In the genomic region with DNA sequence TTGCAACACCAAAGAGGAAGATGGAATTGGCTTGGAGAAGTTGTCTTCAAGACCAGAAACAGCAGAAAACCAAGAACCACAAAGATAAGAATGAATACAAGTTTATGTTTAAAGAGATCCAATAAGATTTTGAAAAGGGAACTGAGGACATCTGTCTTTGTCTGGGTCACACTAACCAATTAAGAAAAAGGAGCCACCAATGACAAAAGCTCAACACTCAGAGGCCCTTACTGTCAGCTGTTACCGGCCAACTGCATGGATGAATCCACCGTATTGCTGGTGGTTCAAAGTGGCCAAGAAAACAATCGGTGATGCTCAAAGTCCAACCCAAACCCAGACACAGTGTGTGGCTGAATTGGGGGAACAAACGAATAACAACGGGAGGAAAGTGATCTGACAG, we compare ENCODE assay signal across 1 cellular context.
TF ChIP-seq lines count a peak whose summit lies in the region.

No MANE protein-coding gene starts in this region.

TF ChIP-seq in K562, 482 proteins besides CTCF, POLR2A, EP300 and RAD21:
- TF ChIP-seq RFX5 (IDR thresholded peaks at IDR 0.05; ENCODE audit: low read depth, low read length) = peak; percentile 69; the same call in 1 of the 2 replicates
- TF ChIP-seq NR2C2 (CRISPR knock-in tag; IDR thresholded peaks at IDR 0.05) = no peak
- TF ChIP-seq NR2C2 (tag; IDR thresholded peaks at IDR 0.05) = no peak
